Comparison of ENCODE assay signal across 20 cellular contexts in the genomic region with DNA sequence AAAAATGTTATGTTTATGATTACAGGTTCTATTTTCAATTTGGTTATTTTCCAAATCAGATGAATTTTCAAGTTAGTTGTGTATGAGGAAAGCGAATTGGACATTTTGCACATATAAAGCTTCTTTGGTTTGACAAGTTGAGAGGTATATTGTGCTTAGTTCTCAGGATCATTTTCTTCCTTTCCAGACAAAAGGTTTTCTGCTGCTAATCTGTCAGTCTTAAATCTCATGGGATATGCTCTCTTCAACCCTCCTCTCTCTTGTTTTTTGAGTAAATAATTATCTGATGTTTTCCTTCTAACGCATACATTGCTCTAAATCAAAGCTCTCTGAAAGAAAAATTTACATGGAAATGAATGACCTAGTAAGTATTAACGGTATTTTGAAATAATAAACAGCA.
"Had no signal": no experiment of that assay in that cellular context is flagged by ENCODE, and none has a peak within 500 bp of the region (broad histone marks: within the 10 kb centered on the region; RNA-seq: fewer than 3 reads in every experiment).

No MANE protein-coding gene starts in this region.

- DNase-seq: Kasumi-1; MM.1S; NCI-H1092 treated with DMSO at 0.1 percent for 48 hours; NCI-H1417; NCI-H1436 treated with DMSO at 0.1 percent for 48 hours; NCI-H1694; NCI-H187 treated with DMSO at 0.1 percent for 48 hours; NCI-H2029 treated with DMSO at 0.1 percent for 48 hours; NCI-H2171; NCI-H226; NCI-H446; NCI-H510A; NCI-H524 treated with DMSO at 0.1 percent for 48 hours; NK-92 treated with Interleukin-12 subunit alpha and Interleukin-12 subunit beta, amount 100 ng/mL, for 24 hours; PC-3; SHP77; SK-N-SH had no signal

- H3K9me3 Mint-ChIP-seq: IgD-negative memory B cell had no signal

- H3K4me1 Mint-ChIP-seq: IgD-negative memory B cell had no signal

- H3K4me3 Mint-ChIP-seq: IgD-negative memory B cell had no signal

- H3K36me3 Mint-ChIP-seq: IgD-negative memory B cell had no signal

- H3K27ac Mint-ChIP-seq: IgD-negative memory B cell had no signal

- H3K27me3 Mint-ChIP-seq: IgD-negative memory B cell had no signal

- H3K4me3 ChIP-seq: K562 had no signal

- ATAC-seq: K562, Panc1, PC-3 had no signal
